Comparison of ENCODE assay signal across 20 cellular contexts in genomic region chr14:89542768-89543419, GRCh38.
DNase-seq lines count a peak whose midpoint lies in the region; ATAC-seq and TF ChIP-seq lines count a peak whose summit lies in the region.
"Had no signal": no experiment of that assay in that cellular context is flagged by ENCODE, and none has a peak within 500 bp of the region (broad histone marks: within the 10 kb centered on the region; RNA-seq: fewer than 3 reads in every experiment).

No MANE protein-coding gene starts in this region.

- H3K36me3 ChIP-seq in GM23338 (ENCODE audit: insufficient read depth): no peaks in the 10 kb centered on the region
- H3K36me3 ChIP-seq in parathyroid adenoma (ENCODE audit: control insufficient read depth, insufficient read depth, low read length): no peaks in the 10 kb centered on the region
- H3K36me3 ChIP-seq: SJSA1, suprapubic skin had no signal

- H3K79me2 ChIP-seq in GM23338 (replicated peaks; ENCODE audit: insufficient read depth) (peaks cover 96% of the 10 kb centered on the region), parathyroid adenoma (peaks cover 28% of the 10 kb centered on the region)

- H3K27ac ChIP-seq in GM23338 (ENCODE audit: low read depth): peak overlapping the region; percentile 50
- H3K27ac ChIP-seq in parathyroid adenoma: no peak overlapping the region
- H3K27ac ChIP-seq: coronary artery, PC-9, SJSA1, suprapubic skin had no signal

- no peak overlapping the region for H3K9ac ChIP-seq in parathyroid adenoma

- no peak overlapping the region for H3K4me3 ChIP-seq in GM23338
- no peak overlapping the region for H3K4me3 ChIP-seq in parathyroid adenoma (ENCODE audit: low read depth, low read length)
- H3K4me3 ChIP-seq: coronary artery, PC-9, SJSA1, suprapubic skin had no signal

- POLR2A ChIA-PET in WTC11 (lab: Charles Lee): interaction anchor here (0.7 kb wide), 1 partner anchor 189 kb away, joined by 3 read pairs; no protein-coding TSS in a partner anchor

- no peaks in the 10 kb centered on the region; the same call in 1 of the 2 replicates for H4K20me1 ChIP-seq in GM23338 (replicated peaks; ENCODE audit: insufficient read depth)

- H3K4me1 Mint-ChIP-seq in GM23338: peaks cover 57% of the 10 kb centered on the region
- peaks cover 71% of the 10 kb centered on the region for H3K4me1 Mint-ChIP-seq in WTC11

- no peaks in the 10 kb centered on the region for H3K9me2 ChIP-seq in GM23338 (ENCODE audit: insufficient read depth)

- no peak overlapping the region for H3K4me3 Mint-ChIP-seq in GM23338
- H3K4me3 Mint-ChIP-seq in WTC11: no peak overlapping the region
- H3K4me3 Mint-ChIP-seq: activated CD8-positive, alpha-beta memory T cell treated with anti-CD3 and anti-CD28 coated beads, Interleukin-2, amount 10 ng/mL, durations not matched to agents 7 days and 5 days; IgD-negative memory B cell; T-helper 2 cell treated with Interferon-gamma antibody and Interleukin-4, amounts not matched to agents 5 μg/mL and 100 μg/mL, for 36 hours had no signal

- ATAC-seq in GM23338: peak; percentile 46
- peak; percentile 27; the same call in 1 of the 2 replicates for ATAC-seq in WTC11
- ATAC-seq in omental fat pad (ENCODE audit: low FRiP score): no peak
- ATAC-seq: activated CD8-positive, alpha-beta memory T cell treated with anti-CD3 and anti-CD28 coated beads, Interleukin-2, amount 10 ng/mL, durations not matched to agents 7 days and 5 days had no signal

- CTCF ChIA-PET in WTC11 (lab: Charles Lee): interaction anchor here (0.6 to 1.0 kb wide), 4 partner anchors 35 to 397 kb away, joined by 3 to 5 read pairs (median 4); no protein-coding TSS in a partner anchor

- DNase-seq in GM23338 (ENCODE audit: low spot score) (no peak), WTC11 (ENCODE audit: low spot score) (no peak), left kidney (ENCODE audit: low read depth, low spot score) (peak; percentile 42), iPS-NIHi7 (ENCODE audit: extremely low spot score) (no peak), NCI-H1105 treated with DMSO at 0.1 percent for 48 hours (lab: John Stamatoyannopoulos, UW) (no peak), omental fat pad (ENCODE audit: low spot score) (no peak)
- DNase-seq: activated CD4-positive, CD25-positive, alpha-beta regulatory T cell treated with anti-CD3 and anti-CD28 coated beads, Interleukin-2, amount 50 U/mL, for 72 hours; activated CD8-positive, alpha-beta memory T cell treated with anti-CD3 and anti-CD28 coated beads, Interleukin-2, amount 10 ng/mL, durations not matched to agents 7 days and 5 days; activated effector memory CD4-positive, alpha-beta T cell treated with anti-CD3 and anti-CD28 coated beads, Interleukin-2, amount 50 U/mL, for 16 hours; DMS 273 treated with DMSO at 0.1 percent for 48 hours; GOT3; NCI-H2081 treated with DMSO at 0.1 percent for 48 hours; NCI-H526 treated with DMSO at 0.1 percent for 48 hours; PC-9 had no signal

- TF ChIP-seq CTCF in GM23338 (conservative IDR thresholded peaks at IDR 0.05; ENCODE audit: low read depth in 2 of 2) (no peak), WTC11 (IDR thresholded peaks at IDR 0.05) (no peak), parathyroid adenoma (IDR thresholded peaks at IDR 0.05) (no peak), omental fat pad (IDR thresholded peaks at IDR 0.05) (no peak)

- H3F3A ChIP-seq in GM23338 (replicated peaks; ENCODE audit: low read depth): 0 out of 2 replicates have a peak, but pooled peaks cover 3% of the 10 kb centered on the region

- no peaks in the 10 kb centered on the region for H3K9me3 ChIP-seq in parathyroid adenoma (ENCODE audit: control insufficient read depth, low read length)
- H3K9me3 ChIP-seq: SJSA1, suprapubic skin had no signal

- H3K4me2 ChIP-seq in GM23338: peak overlapping the region; percentile 50; the same call in 1 of the 2 replicates
- peak overlapping the region; percentile 6 for H3K4me2 ChIP-seq in parathyroid adenoma (ENCODE audit: low read length)
- H3K4me2 ChIP-seq: PC-9 had no signal

- H2AFZ ChIP-seq in GM23338: no peak overlapping the region
- no peak overlapping the region for H2AFZ ChIP-seq in parathyroid adenoma
- H2AFZ ChIP-seq: PC-9 had no signal

- H3K27me3 ChIP-seq in GM23338 (ENCODE audit: insufficient read depth) (no peaks in the 10 kb centered on the region), parathyroid adenoma (ENCODE audit: control insufficient read depth, insufficient read depth, low read length) (no peaks in the 10 kb centered on the region)
- H3K27me3 ChIP-seq: SJSA1, suprapubic skin had no signal

- H3K9me3 Mint-ChIP-seq in GM23338 (no peaks in the 10 kb centered on the region), WTC11 (no peaks in the 10 kb centered on the region)
- H3K9me3 Mint-ChIP-seq: IgD-negative memory B cell; T-helper 2 cell treated with Interferon-gamma antibody and Interleukin-4, amounts not matched to agents 5 μg/mL and 100 μg/mL, for 36 hours had no signal

- H3K27me3 Mint-ChIP-seq in GM23338 (ENCODE audit: insufficient read depth, low read depth, poor library complexity): peaks cover 3% of the 10 kb centered on the region
- H3K27me3 Mint-ChIP-seq in WTC11 (ENCODE audit: low read depth): no peaks in the 10 kb centered on the region
- H3K27me3 Mint-ChIP-seq: activated CD8-positive, alpha-beta memory T cell treated with anti-CD3 and anti-CD28 coated beads, Interleukin-2, amount 10 ng/mL, durations not matched to agents 7 days and 5 days; IgD-negative memory B cell had no signal

- H3K36me3 Mint-ChIP-seq in GM23338 (ENCODE audit: low read depth): peaks cover 10% of the 10 kb centered on the region; the same call in 2 of the 3 replicates
- H3K36me3 Mint-ChIP-seq in WTC11: peaks cover 10% of the 10 kb centered on the region

- H3K4me1 ChIP-seq in GM23338 (ENCODE audit: insufficient read depth): peaks cover 49% of the 10 kb centered on the region
- H3K4me1 ChIP-seq in parathyroid adenoma: peaks cover 10% of the 10 kb centered on the region
- H3K4me1 ChIP-seq: suprapubic skin had no signal

- H3K27ac Mint-ChIP-seq in GM23338 (0 out of 2 replicates have a peak overlapping the region, but pooled peaks have one; percentile 41), WTC11 (peak overlapping the region; percentile 22; the same call in 1 of the 2 replicates)
- H3K27ac Mint-ChIP-seq: activated CD8-positive, alpha-beta memory T cell treated with anti-CD3 and anti-CD28 coated beads, Interleukin-2, amount 10 ng/mL, durations not matched to agents 7 days and 5 days; T-helper 2 cell treated with Interferon-gamma antibody and Interleukin-4, amounts not matched to agents 5 μg/mL and 100 μg/mL, for 36 hours had no signal

TF ChIP-seq in GM23338, 12 proteins besides CTCF, POLR2A, EP300 and RAD21 (continues in another document):
- TF ChIP-seq ETS1 (IDR thresholded peaks at IDR 0.05) (no peak), EZH2phosphoT487 (IDR thresholded peaks at IDR 0.05; ENCODE audit: unreplicated experiment) (no peak), EZH2 (IDR thresholded peaks at IDR 0.05; ENCODE audit: low read depth, unreplicated experiment) (no peak), POLR2AphosphoS5 (IDR thresholded peaks at IDR 0.05; ENCODE audit: low read depth) (no peak), ZNF331 (CRISPR knock-in tag; IDR thresholded peaks at IDR 0.05; ENCODE audit: low read depth) (no peak), CREB1 (CRISPR knock-in tag; IDR thresholded peaks at IDR 0.05; ENCODE audit: low read depth) (no peak)

TF ChIP-seq in WTC11, 78 proteins besides CTCF, POLR2A, EP300 and RAD21 (continues in another document):
- TF ChIP-seq PRDM15 (CRISPR knock-in tag; IDR thresholded peaks at IDR 0.05) (no peak), USF1 (CRISPR knock-in tag; IDR thresholded peaks at IDR 0.05) (no peak), ZNF138 (CRISPR knock-in tag; conservative IDR thresholded peaks at IDR 0.05) (no peak), NFATC4 (CRISPR knock-in tag; IDR thresholded peaks at IDR 0.05) (no peak), FOXK1 (CRISPR knock-in tag; IDR thresholded peaks at IDR 0.05) (no peak)
